24 cellular contexts compared by ENCODE assay signal in genomic region chr5:11310158-11310557, GRCh38.
"Had no signal": no experiment of that assay in that cellular context is flagged by ENCODE, and none has a peak within 500 bp of the region (broad histone marks: within the 10 kb centered on the region; RNA-seq: fewer than 3 reads in every experiment).

No MANE protein-coding gene starts in this region.

- H3K27me3 ChIP-seq: neutrophil, pancreas, right lobe of liver, sigmoid colon, suprapubic skin, testis, tibial artery, transverse colon, upper lobe of right lung, uterus had no signal

- H3K4me3 ChIP-seq: pancreas, prostate gland, right lobe of liver, sigmoid colon, suprapubic skin, testis, tibial artery, transverse colon, upper lobe of right lung, uterus had no signal

- H3K9me3 ChIP-seq: pancreas, prostate gland, right lobe of liver, sigmoid colon, suprapubic skin, testis, tibial artery, transverse colon, upper lobe of right lung, uterus had no signal

- H3K27ac ChIP-seq: neutrophil, pancreas, prostate gland, right lobe of liver, sigmoid colon, suprapubic skin, testis, tibial artery, transverse colon, upper lobe of right lung, uterus had no signal

- H3K4me1 ChIP-seq: pancreas, prostate gland, right lobe of liver, sigmoid colon, suprapubic skin, testis, tibial artery, transverse colon, upper lobe of right lung, uterus had no signal

- ATAC-seq: pancreas; right cardiac atrium; stimulated activated naive CD8-positive, alpha-beta T cell treated with anti-CD3 and anti-CD28 coated beads, Interleukin-15, Interleukin-2, amounts not matched to agents 100 U/mL and 50 U/mL, for 24 hours had no signal

- DNase-seq: naive thymus-derived CD4-positive, alpha-beta T cell; natural killer cell; nucleus accumbens; pancreas; right cardiac atrium; right lobe of liver; sigmoid colon; small intestine; stimulated activated CD4-positive, alpha-beta T cell treated with anti-CD3 and anti-CD28 coated beads, Interleukin-15, amount 100 ng/mL, for 24 hours; stimulated activated CD4-positive, alpha-beta T cell treated with anti-CD3 and anti-CD28 coated beads, Interleukin-2, amount 100 ng/mL, for 24 hours; stimulated activated CD4-positive, alpha-beta T cell treated with anti-CD3 and anti-CD28 coated beads, Interleukin-2, amount 100 ng/mL, for 48 hours; stimulated activated CD4-positive, alpha-beta T cell treated with anti-CD3 and anti-CD28 coated beads, Interleukin-4, amount 100 ng/mL, for 24 hours; stimulated activated naive CD4-positive, alpha-beta T cell; stimulated activated naive CD8-positive, alpha-beta T cell treated with anti-CD3 and anti-CD28 coated beads, Interleukin-15, amount 100 ng/mL, for 72 hours; stimulated activated naive CD8-positive, alpha-beta T cell treated with anti-CD3 and anti-CD28 coated beads, Interleukin-15, Interleukin-2, amounts not matched to agents 100 U/mL and 50 U/mL, for 24 hours; substantia nigra; testis; tibial artery; transverse colon; upper lobe of right lung; uterus had no signal

- H3K36me3 ChIP-seq: neutrophil, pancreas, prostate gland, right lobe of liver, sigmoid colon, suprapubic skin, tibial artery, transverse colon, upper lobe of right lung, uterus had no signal
